29 cellular contexts compared by ENCODE assay signal in genomic region chr20:9971746-9972145, GRCh38.
"Had no signal": no experiment of that assay in that cellular context is flagged by ENCODE, and none has a peak within 500 bp of the region (broad histone marks: within the 10 kb centered on the region; RNA-seq: fewer than 3 reads in every experiment).

No MANE protein-coding gene starts in this region.

- H3K27me3 ChIP-seq: adrenal gland, body of pancreas had no signal

- H3K27ac ChIP-seq: adrenal gland, body of pancreas, coronary artery, dorsolateral prefrontal cortex, esophagus squamous epithelium had no signal

- H3K27ac Mint-ChIP-seq: activated CD4-positive, alpha-beta memory T cell treated with anti-CD3 and anti-CD28 coated beads, Interleukin-2, amount 10 ng/mL, durations not matched to agents 7 days and 5 days; activated CD4-positive, alpha-beta T cell treated with anti-CD3 and anti-CD28 coated beads, Interleukin-2, amount 10 ng/mL, durations not matched to agents 7 days and 5 days; activated naive CD4-positive, alpha-beta T cell treated with anti-CD3 and anti-CD28 coated beads for 36 hours; activated naive CD4-positive, alpha-beta T cell treated with anti-CD3 and anti-CD28 coated beads, Interleukin-2, amount 50 U/mL, for 24 hours; activated naive CD8-positive, alpha-beta T cell treated with anti-CD3 and anti-CD28 coated beads for 36 hours; activated naive CD8-positive, alpha-beta T cell treated with anti-CD3 and anti-CD28 coated beads, Interleukin-2, amount 50 U/mL, for 24 hours; activated T-helper 1 cell treated with anti-CD3 and anti-CD28 coated beads, Interleukin-12 subunit alpha, Interleukin-12 subunit beta, Interleukin-2, Interleukin-4 antibody, amounts not matched to agents 30 ng/mL and 10 ng/mL and 1 ng/mL, durations not matched to agents 14 hours and 24 hours and 36 hours; activated T-helper 2 cell treated with anti-CD3 and anti-CD28 coated beads, Interferon-gamma antibody, Interleukin-2, Interleukin-4, amounts not matched to agents 10 μg/mL and 5 μg/mL and 100 μg/mL, durations not matched to agents 14 hours and 24 hours and 36 hours; dendritic cell treated with granulocyte-macrophage colony-stimulating factor and Interleukin-4, amounts not matched to agents 40 ng/mL and 50 ng/mL, for 4 days; endodermal cell had no signal

- H3K4me1 ChIP-seq: adrenal gland, body of pancreas had no signal

- H3K9me3 Mint-ChIP-seq: activated CD4-positive, alpha-beta memory T cell treated with anti-CD3 and anti-CD28 coated beads, Interleukin-2, amount 10 ng/mL, durations not matched to agents 7 days and 5 days; activated CD4-positive, alpha-beta T cell treated with anti-CD3 and anti-CD28 coated beads, Interleukin-2, amount 10 ng/mL, durations not matched to agents 7 days and 5 days; activated naive CD4-positive, alpha-beta T cell treated with anti-CD3 and anti-CD28 coated beads for 36 hours; activated naive CD4-positive, alpha-beta T cell treated with anti-CD3 and anti-CD28 coated beads, Interleukin-2, amount 50 U/mL, for 24 hours; activated naive CD8-positive, alpha-beta T cell treated with anti-CD3 and anti-CD28 coated beads for 36 hours; activated naive CD8-positive, alpha-beta T cell treated with anti-CD3 and anti-CD28 coated beads, Interleukin-2, amount 50 U/mL, for 24 hours; activated T-cell treated with anti-CD3 and anti-CD28 coated beads, Interleukin-2, amount 50 U/mL, for 4 hours; activated T-helper 1 cell treated with anti-CD3 and anti-CD28 coated beads, Interleukin-12 subunit alpha, Interleukin-12 subunit beta, Interleukin-2, Interleukin-4 antibody, amounts not matched to agents 30 ng/mL and 10 ng/mL and 1 ng/mL, durations not matched to agents 14 hours and 24 hours and 36 hours; activated T-helper 2 cell treated with anti-CD3 and anti-CD28 coated beads, Interferon-gamma antibody, Interleukin-2, Interleukin-4, amounts not matched to agents 10 μg/mL and 5 μg/mL and 100 μg/mL, durations not matched to agents 14 hours and 24 hours and 36 hours; central memory CD8-positive, alpha-beta T cell; dendritic cell treated with granulocyte-macrophage colony-stimulating factor and Interleukin-4, amounts not matched to agents 40 ng/mL and 50 ng/mL, for 4 days had no signal

- H3K36me3 Mint-ChIP-seq: activated naive CD4-positive, alpha-beta T cell treated with anti-CD3 and anti-CD28 coated beads, Interleukin-2, amount 50 U/mL, for 24 hours; activated naive CD8-positive, alpha-beta T cell treated with anti-CD3 and anti-CD28 coated beads for 36 hours had no signal

- H3K36me3 ChIP-seq: adrenal gland, esophagus squamous epithelium had no signal

- H3K4me3 Mint-ChIP-seq: activated CD4-positive, alpha-beta memory T cell treated with anti-CD3 and anti-CD28 coated beads, Interleukin-2, amount 10 ng/mL, durations not matched to agents 7 days and 5 days; activated CD4-positive, alpha-beta T cell treated with anti-CD3 and anti-CD28 coated beads, Interleukin-2, amount 10 ng/mL, durations not matched to agents 7 days and 5 days; activated naive CD4-positive, alpha-beta T cell treated with anti-CD3 and anti-CD28 coated beads for 36 hours; activated naive CD4-positive, alpha-beta T cell treated with anti-CD3 and anti-CD28 coated beads, Interleukin-2, amount 50 U/mL, for 24 hours; activated naive CD8-positive, alpha-beta T cell treated with anti-CD3 and anti-CD28 coated beads for 36 hours; activated naive CD8-positive, alpha-beta T cell treated with anti-CD3 and anti-CD28 coated beads, Interleukin-2, amount 50 U/mL, for 24 hours; activated T-cell treated with anti-CD3 and anti-CD28 coated beads, Interleukin-2, amount 50 U/mL, for 4 hours; activated T-helper 1 cell treated with anti-CD3 and anti-CD28 coated beads, Interleukin-12 subunit alpha, Interleukin-12 subunit beta, Interleukin-2, Interleukin-4 antibody, amounts not matched to agents 30 ng/mL and 10 ng/mL and 1 ng/mL, durations not matched to agents 14 hours and 24 hours and 36 hours; central memory CD8-positive, alpha-beta T cell; dendritic cell treated with granulocyte-macrophage colony-stimulating factor and Interleukin-4, amounts not matched to agents 40 ng/mL and 50 ng/mL, for 4 days; endodermal cell had no signal

- H3K9me3 ChIP-seq: adrenal gland, body of pancreas, esophagus squamous epithelium had no signal

- H3K4me3 ChIP-seq: adrenal gland, body of pancreas, coronary artery, dorsolateral prefrontal cortex, esophagus squamous epithelium had no signal

- H3K4me1 Mint-ChIP-seq: activated CD4-positive, alpha-beta memory T cell treated with anti-CD3 and anti-CD28 coated beads, Interleukin-2, amount 10 ng/mL, durations not matched to agents 7 days and 5 days; activated CD4-positive, alpha-beta T cell treated with anti-CD3 and anti-CD28 coated beads, Interleukin-2, amount 10 ng/mL, durations not matched to agents 7 days and 5 days; activated naive CD4-positive, alpha-beta T cell treated with anti-CD3 and anti-CD28 coated beads, Interleukin-2, amount 50 U/mL, for 24 hours; activated naive CD8-positive, alpha-beta T cell treated with anti-CD3 and anti-CD28 coated beads for 36 hours; activated naive CD8-positive, alpha-beta T cell treated with anti-CD3 and anti-CD28 coated beads, Interleukin-2, amount 50 U/mL, for 24 hours; central memory CD8-positive, alpha-beta T cell; endodermal cell had no signal

- FAIRE-seq: frontal cortex had no signal

- ATAC-seq: activated naive CD8-positive, alpha-beta T cell treated with anti-CD3 and anti-CD28 coated beads, Interleukin-2, amount 50 U/mL, for 24 hours; activated T-cell treated with anti-CD3 and anti-CD28 coated beads, Interleukin-2, amount 50 U/mL, for 4 hours; body of pancreas had no signal

- DNase-seq: activated CD4-positive, alpha-beta memory T cell treated with anti-CD3 and anti-CD28 coated beads, Interleukin-2, amount 10 ng/mL, durations not matched to agents 7 days and 5 days; activated CD4-positive, alpha-beta T cell treated with anti-CD3 and anti-CD28 coated beads for 4 hours; activated CD4-positive, alpha-beta T cell treated with anti-CD3 and anti-CD28 coated beads, Interleukin-2, amount 10 ng/mL, durations not matched to agents 7 days and 5 days; activated CD4-positive, alpha-beta T cell treated with anti-CD3 and anti-CD28 coated beads, Interleukin-2, amount 50 U/mL, for 4 hours; activated CD4-positive, CD25-positive, alpha-beta regulatory T cell; activated CD4-positive, CD25-positive, alpha-beta regulatory T cell treated with anti-CD3 and anti-CD28 coated beads, Interleukin-2, amount 50 U/mL, for 72 hours; activated CD8-positive, alpha-beta memory T cell treated with anti-CD3 and anti-CD28 coated beads, Interleukin-2, amount 50 U/mL, for 48 hours; activated effector memory CD4-positive, alpha-beta T cell treated with anti-CD3 and anti-CD28 coated beads, Interleukin-2, amount 50 U/mL, for 16 hours; activated naive CD4-positive, alpha-beta T cell treated with anti-CD3 and anti-CD28 coated beads for 36 hours; activated naive CD8-positive, alpha-beta T cell treated with anti-CD3 and anti-CD28 coated beads for 36 hours; activated naive CD8-positive, alpha-beta T cell treated with anti-CD3 and anti-CD28 coated beads, Interleukin-2, amount 50 U/mL, for 24 hours; activated T-cell treated with anti-CD3 and anti-CD28 coated beads, Interleukin-2, amount 50 U/mL, for 4 hours; adrenal gland; amygdala; aorta; body of pancreas; dorsolateral prefrontal cortex; effector memory CD4-positive, alpha-beta T cell; endodermal cell; esophagus squamous epithelium; head of caudate nucleus; T-helper 2 cell had no signal
